ENCODE assay signal across 10 cellular contexts in genomic region chr4:102169345-102169744, GRCh38.
DNase-seq lines count a peak whose midpoint lies in the region; TF ChIP-seq lines count a peak whose summit lies in the region.
"Had no signal": no experiment of that assay in that cellular context is flagged by ENCODE, and none has a peak within 500 bp of the region (broad histone marks: within the 10 kb centered on the region; RNA-seq: fewer than 3 reads in every experiment).

No MANE protein-coding gene starts in this region.

- H3K36me3 ChIP-seq in tibial nerve = no peaks in the 10 kb centered on the region

- DNase-seq in NCI-H1436 (lab: John Stamatoyannopoulos, UW) = peak; percentile 63
- DNase-seq in NCI-H1436 treated with DMSO at 0.1 percent for 48 hours (lab: John Stamatoyannopoulos, UW) = no peak
- DNase-seq in NCI-H2171 treated with DMSO at 0.1 percent for 48 hours (lab: John Stamatoyannopoulos, UW) = peak; percentile 94
- DNase-seq in cerebellar cortex (ENCODE audit: low spot score) = peak; percentile 72
- DNase-seq in occipital lobe (lab: John Stamatoyannopoulos, UW) = peak; percentile 7
- no peak for DNase-seq in effector CD8-positive, alpha-beta T cell (lab: John Stamatoyannopoulos, UW)
- DNase-seq in tibial nerve (ENCODE audit: low spot score in 2 of 2) = no peak
- DNase-seq in HPDE6-E6E7 (ENCODE audit: extremely low spot score) = no peak
- DNase-seq: activated CD8-positive, alpha-beta memory T cell treated with anti-CD3 and anti-CD28 coated beads for 24 hours; erythroblast had no signal

- no peak for TF ChIP-seq EP300 in tibial nerve (IDR thresholded peaks at IDR 0.05)

- 86 to 90% methylated on average over 2 of the region's 2 CpGs for WGBS in tibial nerve, 2 donors

- no peak for TF ChIP-seq POLR2A in tibial nerve (IDR thresholded peaks at IDR 0.05)

- H3K9me3 ChIP-seq in tibial nerve = no peaks in the 10 kb centered on the region

- H3K27ac ChIP-seq in tibial nerve = no peak overlapping the region

- no peaks in the 10 kb centered on the region for H3K27me3 ChIP-seq in tibial nerve

- no peak for TF ChIP-seq CTCF in tibial nerve (IDR thresholded peaks at IDR 0.05)

- H3K4me1 ChIP-seq in tibial nerve = no peaks in the 10 kb centered on the region

- no peak overlapping the region for H3K4me3 ChIP-seq in tibial nerve

Comparison
In these comparisons a context has a peak if more than half of its experiments do, and no peak if none do; other contexts are left out.
1. DNase-seq: peak in NCI-H1436 (single experiment), NCI-H2171 treated with DMSO at 0.1 percent for 48 hours (single experiment), cerebellar cortex (single experiment) and occipital lobe (single experiment); none in NCI-H1436 treated with DMSO at 0.1 percent for 48 hours (single experiment), effector CD8-positive, alpha-beta T cell (single experiment), tibial nerve (0 of 2) and HPDE6-E6E7 (single experiment).